Comparison of ENCODE assay signal across 27 cellular contexts in genomic region chr12:72275551-72275950, GRCh38. TPM values are rescaled to one million over a fixed set of nuclear protein-coding genes. Genes with fewer than 3 reads are reported as not detected.
DNase-seq lines count a peak whose midpoint lies in the region; ATAC-seq, FAIRE-seq and TF ChIP-seq lines count a peak whose summit lies in the region.
"Had no signal": no experiment of that assay in that cellular context is flagged by ENCODE, and none has a peak within 500 bp of the region (broad histone marks: within the 10 kb centered on the region; RNA-seq: fewer than 3 reads in every experiment).

No MANE protein-coding gene starts in this region.

- DNase-seq in AG04449 (ENCODE audit: low read depth, low spot score) (no peak), HFFc6 (no peak), epithelial cell of proximal tubule (ENCODE audit: low read depth) (no peak), pancreas (no peak), urothelium cell line (ENCODE audit: low spot score) (no peak)
- DNase-seq in activated CD4-positive, alpha-beta T cell treated with anti-CD3 and anti-CD28 coated beads, Interleukin-2, amount 10 ng/mL, durations not matched to agents 7 days and 5 days, result no peak
- no peak for DNase-seq in activated naive CD4-positive, alpha-beta T cell treated with anti-CD3 and anti-CD28 coated beads, Interleukin-2, amount 10 ng/mL, durations not matched to agents 7 days and 5 days
- DNase-seq: ACHN; activated CD8-positive, alpha-beta T cell treated with anti-CD3 and anti-CD28 coated beads, Interleukin-2, amount 10 ng/mL, durations not matched to agents 7 days and 5 days; activated T-cell treated with anti-CD3 and anti-CD28 coated beads, Interleukin-2, amount 50 U/mL, for 1 hour; foreskin melanocyte; NCI-H1048; NCI-H187 treated with DMSO at 0.1 percent for 48 hours; NCI-H345; Right ventricle myocardium superior; stimulated activated CD4-positive, alpha-beta T cell treated with anti-CD3 and anti-CD28 coated beads, Interleukin-4, amount 100 ng/mL, for 24 hours; stimulated activated naive CD8-positive, alpha-beta T cell treated with anti-CD3 and anti-CD28 coated beads, Interleukin-15, amount 100 ng/mL, for 72 hours; trophoblast cell had no signal

- POLR2A ChIA-PET in AG04449 (lab: Yijun Ruan, JAX), result no interaction called here
- POLR2A ChIA-PET in activated CD4-positive, alpha-beta T cell treated with anti-CD3 and anti-CD28 coated beads, Interleukin-2, amount 10 ng/mL, durations not matched to agents 7 days and 5 days (lab: Charles Lee), result no interaction called here

- peak overlapping the region; percentile 98 for H3K4me3 Mint-ChIP-seq in HFFc6
- no peak overlapping the region for H3K4me3 Mint-ChIP-seq in activated CD4-positive, alpha-beta T cell treated with anti-CD3 and anti-CD28 coated beads, Interleukin-2, amount 10 ng/mL, durations not matched to agents 7 days and 5 days
- H3K4me3 Mint-ChIP-seq in activated naive CD4-positive, alpha-beta T cell treated with anti-CD3 and anti-CD28 coated beads, Interleukin-2, amount 10 ng/mL, durations not matched to agents 7 days and 5 days, result no peak overlapping the region
- H3K4me3 Mint-ChIP-seq: activated CD8-positive, alpha-beta T cell treated with anti-CD3 and anti-CD28 coated beads, Interleukin-2, amount 10 ng/mL, durations not matched to agents 7 days and 5 days; dendritic cell treated with granulocyte-macrophage colony-stimulating factor and Interleukin-4, amounts not matched to agents 40 ng/mL and 50 ng/mL, for 4 days; stimulated activated naive CD8-positive, alpha-beta T cell treated with anti-CD3 and anti-CD28 coated beads, Interleukin-15, amount 100 ng/mL, for 72 hours had no signal

- H3K4me1 Mint-ChIP-seq in HFFc6 (ENCODE audit: low read depth), result peaks cover 59% of the 10 kb centered on the region
- peaks cover 6% of the 10 kb centered on the region for H3K4me1 Mint-ChIP-seq in activated CD4-positive, alpha-beta T cell treated with anti-CD3 and anti-CD28 coated beads, Interleukin-2, amount 10 ng/mL, durations not matched to agents 7 days and 5 days
- H3K4me1 Mint-ChIP-seq in activated naive CD4-positive, alpha-beta T cell treated with anti-CD3 and anti-CD28 coated beads, Interleukin-2, amount 10 ng/mL, durations not matched to agents 7 days and 5 days, result peaks cover 5% of the 10 kb centered on the region

- no peaks in the 10 kb centered on the region for H3K36me3 ChIP-seq in pancreas
- H3K36me3 ChIP-seq: HAP-1 had no signal

- H3K27ac ChIP-seq in pancreas, result peak overlapping the region; percentile 1 to 93 (median 54)
- H3K27ac ChIP-seq: C4-2B had no signal

- H3K9me3 Mint-ChIP-seq in HFFc6, result peaks cover 5% of the 10 kb centered on the region; the same call in 1 of the 2 replicates
- H3K9me3 Mint-ChIP-seq in activated CD4-positive, alpha-beta T cell treated with anti-CD3 and anti-CD28 coated beads, Interleukin-2, amount 10 ng/mL, durations not matched to agents 7 days and 5 days, result no peaks in the 10 kb centered on the region
- H3K9me3 Mint-ChIP-seq in activated naive CD4-positive, alpha-beta T cell treated with anti-CD3 and anti-CD28 coated beads, Interleukin-2, amount 10 ng/mL, durations not matched to agents 7 days and 5 days, result no peaks in the 10 kb centered on the region
- H3K9me3 Mint-ChIP-seq: dendritic cell treated with granulocyte-macrophage colony-stimulating factor and Interleukin-4, amounts not matched to agents 40 ng/mL and 50 ng/mL, for 4 days; stimulated activated naive CD8-positive, alpha-beta T cell treated with anti-CD3 and anti-CD28 coated beads, Interleukin-15, amount 100 ng/mL, for 72 hours had no signal

- H3K4me1 ChIP-seq in pancreas, result peaks cover 11 to 19% (median 14%) of the 10 kb centered on the region in 3 donors

- CTCF ChIA-PET in AG04449 (lab: Yijun Ruan, JAX), result interaction anchor here (1.4 to 7.2 kb wide), 5 partner anchors 8 to 71 kb away, joined by 3 to 62 read pairs (median 13); no protein-coding TSS in a partner anchor
- CTCF ChIA-PET in activated CD4-positive, alpha-beta T cell treated with anti-CD3 and anti-CD28 coated beads, Interleukin-2, amount 10 ng/mL, durations not matched to agents 7 days and 5 days (lab: Charles Lee), result no interaction called here
- CTCF ChIA-PET in activated naive CD4-positive, alpha-beta T cell treated with anti-CD3 and anti-CD28 coated beads, Interleukin-2, amount 10 ng/mL, durations not matched to agents 7 days and 5 days (lab: Charles Lee), result no interaction called here

- WGBS in pancreas, 2 donors, result 31 to 43% methylated on average over 2 of the region's 2 CpGs

- peaks cover 33% of the 10 kb centered on the region for H3K36me3 Mint-ChIP-seq in HFFc6 (ENCODE audit: low read depth)
- H3K36me3 Mint-ChIP-seq in activated CD4-positive, alpha-beta T cell treated with anti-CD3 and anti-CD28 coated beads, Interleukin-2, amount 10 ng/mL, durations not matched to agents 7 days and 5 days (ENCODE audit: low read depth), result no peaks in the 10 kb centered on the region
- H3K36me3 Mint-ChIP-seq in activated naive CD4-positive, alpha-beta T cell treated with anti-CD3 and anti-CD28 coated beads, Interleukin-2, amount 10 ng/mL, durations not matched to agents 7 days and 5 days, result peaks cover 4% of the 10 kb centered on the region

- no peaks in the 10 kb centered on the region for H3K27me3 ChIP-seq in pancreas

- TF ChIP-seq CTCF in AG04449 (IDR thresholded peaks at IDR 0.05; ENCODE audit: insufficient read depth, low read length, missing control alignments) (no peak), HFFc6 (IDR thresholded peaks at IDR 0.05) (no peak), epithelial cell of proximal tubule (conservative IDR thresholded peaks at IDR 0.05; ENCODE audit: low read depth, low read length) (no peak), pancreas (IDR thresholded peaks at IDR 0.05) (no peak)

- H3K4me3 ChIP-seq in AG04449 (ENCODE audit: low read depth, low read length) (peak overlapping the region; percentile 93), epithelial cell of proximal tubule (ENCODE audit: low read depth, low read length) (peak overlapping the region; percentile 90), pancreas (peak overlapping the region in 3 of 4 donors; percentile 4 to 71 (median 65))
- H3K4me3 ChIP-seq: HAP-1, lung had no signal

- FAIRE-seq in pancreas (lab: Jason Lieb, UNC) (no peak), urothelium cell line (lab: Jason Lieb, UNC) (no peak)
- FAIRE-seq: GM18507, islet of Langerhans had no signal

- intact Hi-C loops in pancreas (cut with DNase I), result no loop called here

- no peaks in the 10 kb centered on the region; the same call in none of the 2 replicates for H3K27me3 Mint-ChIP-seq in HFFc6 (ENCODE audit: insufficient read depth)
- peaks cover 33% of the 10 kb centered on the region for H3K27me3 Mint-ChIP-seq in activated CD4-positive, alpha-beta T cell treated with anti-CD3 and anti-CD28 coated beads, Interleukin-2, amount 10 ng/mL, durations not matched to agents 7 days and 5 days
- peaks cover 51% of the 10 kb centered on the region for H3K27me3 Mint-ChIP-seq in activated naive CD4-positive, alpha-beta T cell treated with anti-CD3 and anti-CD28 coated beads, Interleukin-2, amount 10 ng/mL, durations not matched to agents 7 days and 5 days

- H3K9me3 ChIP-seq in pancreas, result no peaks in the 10 kb centered on the region
- H3K9me3 ChIP-seq: HAP-1 had no signal

- ATAC-seq in pancreas (no peak), GM18502 (IDR thresholded peaks at IDR 0.05; ENCODE audit: poor library complexity, unreplicated experiment) (no peak)
- ATAC-seq: activated CD4-positive, CD25-positive, alpha-beta regulatory T cell treated with anti-CD3 and anti-CD28 coated beads, Interleukin-2, amount 50 U/mL, for 24 hours; activated CD8-positive, alpha-beta T cell treated with anti-CD3 and anti-CD28 coated beads, Interleukin-2, amount 10 ng/mL, durations not matched to agents 7 days and 5 days; stimulated activated naive CD8-positive, alpha-beta T cell treated with anti-CD3 and anti-CD28 coated beads, Interleukin-15, amount 100 ng/mL, for 72 hours had no signal

- peak overlapping the region; percentile 94 for H3K27ac Mint-ChIP-seq in HFFc6
- H3K27ac Mint-ChIP-seq in activated CD4-positive, alpha-beta T cell treated with anti-CD3 and anti-CD28 coated beads, Interleukin-2, amount 10 ng/mL, durations not matched to agents 7 days and 5 days, result no peak overlapping the region
- H3K27ac Mint-ChIP-seq in activated naive CD4-positive, alpha-beta T cell treated with anti-CD3 and anti-CD28 coated beads, Interleukin-2, amount 10 ng/mL, durations not matched to agents 7 days and 5 days, result no peak overlapping the region
- H3K27ac Mint-ChIP-seq: activated CD8-positive, alpha-beta T cell treated with anti-CD3 and anti-CD28 coated beads, Interleukin-2, amount 10 ng/mL, durations not matched to agents 7 days and 5 days; dendritic cell treated with granulocyte-macrophage colony-stimulating factor and Interleukin-4, amounts not matched to agents 40 ng/mL and 50 ng/mL, for 4 days; stimulated activated naive CD8-positive, alpha-beta T cell treated with anti-CD3 and anti-CD28 coated beads, Interleukin-15, amount 100 ng/mL, for 72 hours had no signal

RNA-seq across cellular contexts. Expression of gene TRHDE, which starts 3.4 kb away (rescaled TPM):
- total RNA-seq in HFFc6 (2021; fragmentation: NEBNext Ultra II Directional; extraction: Animal tissue kit (Norgen Biotek cat#: 25700)), result 100 to 1,000 TPM in 2 of 6 experiments, 10 to 100 TPM in 4; 65.7 to 106 (median 93.3) TPM
- total RNA-seq in epithelial cell of proximal tubule (25.9 and 26.9 TPM in 2 replicates), pancreas (10 to 100 TPM in 5 of 6 donors, 1 to 10 TPM in 1; 8.1 to 30.2 (median 22.7) TPM)
- polyA plus RNA-seq in pancreas, result 1 to 10 TPM; 1.9 to 2.2 TPM
- not detected for total RNA-seq in activated CD4-positive, alpha-beta T cell treated with anti-CD3 and anti-CD28 coated beads, Interleukin-2, amount 10 ng/mL, durations not matched to agents 7 days and 5 days
- total RNA-seq: activated CD8-positive, alpha-beta T cell treated with anti-CD3 and anti-CD28 coated beads, Interleukin-2, amount 10 ng/mL, durations not matched to agents 7 days and 5 days; OCI-LY7 had no signal

Comparison
In these comparisons a context has a peak if more than half of its experiments do, and no peak if none do; other contexts are left out.
1. RNA of gene TRHDE, which starts 3.4 kb away (total RNA-seq): 65.7 to 106 TPM in HFFc6, 25.9 to 26.9 TPM in epithelial cell of proximal tubule and 8.1 to 30.2 TPM in pancreas; not detected in activated CD4-positive, alpha-beta T cell treated with anti-CD3 and anti-CD28 coated beads, Interleukin-2, amount 10 ng/mL, durations not matched to agents 7 days and 5 days; every median in the first group is over 4 times any median in the second.
2. Peak in every context shown above with its lines, with median percentiles within 50 percentile points of each other: H3K4me3 ChIP-seq.